ENCODE assay signal across 13 cellular contexts in genomic region chr4:2790583-2791517, GRCh38. TPM values are rescaled to one million over a fixed set of nuclear protein-coding genes. Genes with fewer than 3 reads are reported as not detected.
DNase-seq lines count a peak whose midpoint lies in the region; ATAC-seq and TF ChIP-seq lines count a peak whose summit lies in the region.
"Had no signal": no experiment of that assay in that cellular context is flagged by ENCODE, and none has a peak within 500 bp of the region (broad histone marks: within the 10 kb centered on the region; RNA-seq: fewer than 3 reads in every experiment).

No MANE protein-coding gene starts in this region.

- no peak for TF ChIP-seq POLR2A in upper lobe of left lung (IDR thresholded peaks at IDR 0.05)

- CTCF ChIA-PET in activated naive CD4-positive, alpha-beta T cell treated with anti-CD3 and anti-CD28 coated beads for 36 hours (lab: Charles Lee): interaction anchor here (1.5 kb wide), 1 partner anchor 13 kb away, joined by 5 read pairs; no protein-coding TSS in a partner anchor
- CTCF ChIA-PET in activated B cell treated with CpG ODN at 0.5 μM for 24 hours (lab: Charles Lee): no interaction called here

- H3K9me3 ChIP-seq in liver (ENCODE audit: control insufficient read depth in 4 of 4, low read length in 3 of 4): no peaks in the 10 kb centered on the region
- H3K9me3 ChIP-seq in upper lobe of left lung: no peaks in the 10 kb centered on the region
- H3K9me3 ChIP-seq: BE2C had no signal

- H3K27ac ChIP-seq in liver (ENCODE audit: low read depth in 1 of 2, low read length in 2 of 2): peak overlapping the region; percentile 84 to 90
- H3K27ac ChIP-seq in upper lobe of left lung: peak overlapping the region in 2 of 4 donors; percentile 25 to 94
- H3K27ac ChIP-seq: neural progenitor cell had no signal

- no peak for ATAC-seq in activated B cell treated with CpG ODN at 0.5 μM for 24 hours (ENCODE audit: low read depth)
- no peak for ATAC-seq in upper lobe of left lung (ENCODE audit: low FRiP score in 2 of 2)
- ATAC-seq in GM21717 (IDR thresholded peaks at IDR 0.05; ENCODE audit: unreplicated experiment): no peak

- no peaks in the 10 kb centered on the region for H3K36me3 Mint-ChIP-seq in activated naive CD4-positive, alpha-beta T cell treated with anti-CD3 and anti-CD28 coated beads, Interleukin-2, amount 50 U/mL, for 24 hours
- no peaks in the 10 kb centered on the region for H3K36me3 Mint-ChIP-seq in activated naive CD4-positive, alpha-beta T cell treated with anti-CD3 and anti-CD28 coated beads for 36 hours (ENCODE audit: low read depth)
- H3K36me3 Mint-ChIP-seq in activated B cell treated with CpG ODN at 0.5 μM for 24 hours (ENCODE audit: low read depth): no peaks in the 10 kb centered on the region
- H3K36me3 Mint-ChIP-seq: neural progenitor cell had no signal

- no peak for DNase-seq in activated naive CD4-positive, alpha-beta T cell treated with anti-CD3 and anti-CD28 coated beads for 36 hours
- DNase-seq in activated B cell treated with CpG ODN at 0.5 μM for 24 hours: peak; percentile 18
- peak; percentile 51 to 66 for DNase-seq in upper lobe of left lung
- no peak for DNase-seq in amygdala (lab: John Stamatoyannopoulos, UW)
- DNase-seq in globus pallidus (ENCODE audit: low spot score): no peak
- DNase-seq: activated CD4-positive, alpha-beta T cell treated with anti-CD3 and anti-CD28 coated beads, Interleukin-2, amount 50 U/mL, for 48 hours; BE2C; H9; stimulated activated CD4-positive, alpha-beta T cell treated with anti-CD3 and anti-CD28 coated beads, Interleukin-2, amount 100 ng/mL, for 24 hours had no signal

- H3K36me3 ChIP-seq in liver (ENCODE audit: control insufficient read depth in 4 of 4, insufficient read depth in 3 of 4, low read depth in 1 of 4, low read length in 3 of 4) (no peaks in the 10 kb centered on the region), upper lobe of left lung (no peaks in the 10 kb centered on the region)
- H3K36me3 ChIP-seq: BE2C, neural progenitor cell had no signal

- WGBS in liver: 46% methylated on average over 19 of the region's 19 CpGs
- 75 to 83% methylated on average over 15 to 19 of the region's 19 CpGs for WGBS in upper lobe of left lung, 2 donors

- no peak for TF ChIP-seq EP300 in upper lobe of left lung (IDR thresholded peaks at IDR 0.05)

- peak in 1 of 2 donors; percentile 33 for TF ChIP-seq RAD21 in liver (IDR thresholded peaks at IDR 0.05)

- TF ChIP-seq CTCF in activated B cell treated with CpG ODN at 0.5 μM for 24 hours (IDR thresholded peaks at IDR 0.05) (no peak), liver (IDR thresholded peaks at IDR 0.05; ENCODE audit: low read depth, low read length, missing input control) (no peak), upper lobe of left lung (IDR thresholded peaks at IDR 0.05) (no peak)

- POLR2A ChIA-PET in activated B cell treated with CpG ODN at 0.5 μM for 24 hours (lab: Charles Lee): interaction anchor here (0.5 to 1.2 kb wide), 4 partner anchors 8 to 62 kb away, joined by 3 to 9 read pairs (median 4); no protein-coding TSS in a partner anchor

- H3K4me1 ChIP-seq in liver (ENCODE audit: control insufficient read depth in 4 of 4, insufficient read depth in 4 of 4, low read length in 3 of 4) (peaks cover 43 to 68% (median 54%) of the 10 kb centered on the region in 4 donors), upper lobe of left lung (peaks cover 55 to 80% (median 61%) of the 10 kb centered on the region in 4 donors)
- H3K4me1 ChIP-seq: neural progenitor cell had no signal

- peaks cover 60% of the 10 kb centered on the region for H3K4me1 Mint-ChIP-seq in activated naive CD4-positive, alpha-beta T cell treated with anti-CD3 and anti-CD28 coated beads, Interleukin-2, amount 50 U/mL, for 24 hours
- peaks cover 49% of the 10 kb centered on the region for H3K4me1 Mint-ChIP-seq in activated naive CD4-positive, alpha-beta T cell treated with anti-CD3 and anti-CD28 coated beads for 36 hours (ENCODE audit: low read depth)
- peaks cover 86% of the 10 kb centered on the region for H3K4me1 Mint-ChIP-seq in activated B cell treated with CpG ODN at 0.5 μM for 24 hours

- H3K27ac Mint-ChIP-seq in activated naive CD4-positive, alpha-beta T cell treated with anti-CD3 and anti-CD28 coated beads, Interleukin-2, amount 50 U/mL, for 24 hours: peak overlapping the region; percentile 24
- H3K27ac Mint-ChIP-seq in activated naive CD4-positive, alpha-beta T cell treated with anti-CD3 and anti-CD28 coated beads for 36 hours: no peak overlapping the region
- peak overlapping the region; percentile 56 for H3K27ac Mint-ChIP-seq in activated B cell treated with CpG ODN at 0.5 μM for 24 hours
- H3K27ac Mint-ChIP-seq: H9, neural progenitor cell had no signal

- H3K4me3 Mint-ChIP-seq in activated naive CD4-positive, alpha-beta T cell treated with anti-CD3 and anti-CD28 coated beads, Interleukin-2, amount 50 U/mL, for 24 hours: no peak overlapping the region
- H3K4me3 Mint-ChIP-seq in activated naive CD4-positive, alpha-beta T cell treated with anti-CD3 and anti-CD28 coated beads for 36 hours: no peak overlapping the region
- H3K4me3 Mint-ChIP-seq in activated B cell treated with CpG ODN at 0.5 μM for 24 hours: no peak overlapping the region

- H3K4me3 ChIP-seq in liver (ENCODE audit: low read depth in 1 of 3, low read length in 3 of 3) (no peak overlapping the region), upper lobe of left lung (no peak overlapping the region)
- H3K4me3 ChIP-seq: neural progenitor cell had no signal

- no peaks in the 10 kb centered on the region for H3K27me3 ChIP-seq in liver (ENCODE audit: control insufficient read depth in 4 of 4, insufficient read depth in 4 of 4, low read length in 3 of 4)
- H3K27me3 ChIP-seq in upper lobe of left lung: no peaks in the 10 kb centered on the region
- H3K27me3 ChIP-seq: BE2C had no signal

- H3K9ac ChIP-seq in liver (ENCODE audit: low read depth in 1 of 2, low read length in 2 of 2): peak overlapping the region in 1 of 2 donors; percentile 13
- H3K9ac ChIP-seq: neural progenitor cell had no signal

- H3K27me3 Mint-ChIP-seq in activated naive CD4-positive, alpha-beta T cell treated with anti-CD3 and anti-CD28 coated beads, Interleukin-2, amount 50 U/mL, for 24 hours: no peaks in the 10 kb centered on the region
- no peaks in the 10 kb centered on the region for H3K27me3 Mint-ChIP-seq in activated naive CD4-positive, alpha-beta T cell treated with anti-CD3 and anti-CD28 coated beads for 36 hours (ENCODE audit: low read depth)
- no peaks in the 10 kb centered on the region for H3K27me3 Mint-ChIP-seq in activated B cell treated with CpG ODN at 0.5 μM for 24 hours

- no peaks in the 10 kb centered on the region for H3K9me3 Mint-ChIP-seq in activated naive CD4-positive, alpha-beta T cell treated with anti-CD3 and anti-CD28 coated beads, Interleukin-2, amount 50 U/mL, for 24 hours
- H3K9me3 Mint-ChIP-seq in activated naive CD4-positive, alpha-beta T cell treated with anti-CD3 and anti-CD28 coated beads for 36 hours: no peaks in the 10 kb centered on the region
- no peaks in the 10 kb centered on the region for H3K9me3 Mint-ChIP-seq in activated B cell treated with CpG ODN at 0.5 μM for 24 hours
- H3K9me3 Mint-ChIP-seq: H9, neural progenitor cell had no signal

- intact Hi-C loops in activated naive CD4-positive, alpha-beta T cell treated with anti-CD3 and anti-CD28 coated beads for 36 hours (cut with micrococcal nuclease): no loop called here
- intact Hi-C loops in activated B cell treated with CpG ODN at 0.5 μM for 24 hours (cut with micrococcal nuclease): loop anchor here (1.0 kb wide), 1 partner anchor 10 kb away; no protein-coding TSS in a partner anchor

TF ChIP-seq in liver, 16 proteins besides CTCF, POLR2A, EP300 and RAD21:
- TF ChIP-seq HNF4A (conservative IDR thresholded peaks at IDR 0.05) (peak; percentile 68 to 69), YY1 (IDR thresholded peaks at IDR 0.05) (no peak), MAX (IDR thresholded peaks at IDR 0.05) (peak; percentile 32), ATF3 (IDR thresholded peaks at IDR 0.05) (no peak), RXRA (IDR thresholded peaks at IDR 0.05) (peak; percentile 71 to 79), SP1 (IDR thresholded peaks at IDR 0.05) (peak; percentile 69), TAF1 (conservative IDR thresholded peaks at IDR 0.05) (peak; percentile 59), HNF4G (IDR thresholded peaks at IDR 0.05) (peak; percentile 45)

RNA-seq across cellular contexts. Expression of gene SH3BP2, which starts 2.0 kb away (rescaled TPM):
- total RNA-seq in activated naive CD4-positive, alpha-beta T cell treated with anti-CD3 and anti-CD28 coated beads for 36 hours: 10 to 100 TPM; 45.7 to 47.4 TPM
- total RNA-seq in activated B cell treated with CpG ODN at 0.5 μM for 24 hours (40.4 and 43.2 TPM in 2 replicates), liver (10 to 100 TPM; 17.9 to 80.2 TPM), upper lobe of left lung (100 to 1,000 TPM in 3 of 6 donors, 10 to 100 TPM in 3; 59.1 to 358 (median 103) TPM)
- polyA plus RNA-seq in liver: 10 to 100 TPM; 22.6 to 54.4 TPM

RNA-seq across cellular contexts. Expression of gene TNIP2, which starts 34.7 kb away (rescaled TPM):
- total RNA-seq in activated naive CD4-positive, alpha-beta T cell treated with anti-CD3 and anti-CD28 coated beads for 36 hours: 10 to 100 TPM; 54.2 to 55.0 TPM
- total RNA-seq in activated B cell treated with CpG ODN at 0.5 μM for 24 hours (79.1 and 83.2 TPM in 2 replicates), liver (10 to 100 TPM; 10.5 to 20.7 TPM), upper lobe of left lung (10 to 100 TPM; 39.4 to 87.1 (median 60.1) TPM)
- 10 to 100 TPM; 11.8 to 15.1 TPM for polyA plus RNA-seq in liver

RNA-seq across cellular contexts. Expression of gene ADD1, which starts 52.8 kb away (rescaled TPM):
- 100 to 1,000 TPM; 165 TPM for total RNA-seq in activated naive CD4-positive, alpha-beta T cell treated with anti-CD3 and anti-CD28 coated beads for 36 hours
- total RNA-seq in activated B cell treated with CpG ODN at 0.5 μM for 24 hours: 326 and 340 TPM in 2 replicates
- 100 to 1,000 TPM in 1 of 2 donors, 10 to 100 TPM in 1; 95.5 to 142 TPM for total RNA-seq in liver
- polyA plus RNA-seq in liver: 10 to 100 TPM; 62.2 to 71.3 TPM
- total RNA-seq in upper lobe of left lung: 100 to 1,000 TPM; 184 to 651 (median 290) TPM

Comparison
In these comparisons a context has a peak if more than half of its experiments do, and no peak if none do; other contexts are left out.
1. DNase-seq: peak in activated B cell treated with CpG ODN at 0.5 μM for 24 hours (single experiment) and upper lobe of left lung (2 of 2); none in activated naive CD4-positive, alpha-beta T cell treated with anti-CD3 and anti-CD28 coated beads for 36 hours (single experiment), amygdala (0 of 56) and globus pallidus (single experiment).